Comparison of ENCODE assay signal across 21 cellular contexts in genomic region chr12:1552978-1553471, GRCh38. TPM values are rescaled to one million over a fixed set of nuclear protein-coding genes. Genes with fewer than 3 reads are reported as not detected.
A peak's percentile ranks its signal among the peaks of the same experiment; 100 is the strongest.
DNase-seq lines count a peak whose midpoint lies in the region; ATAC-seq and TF ChIP-seq lines count a peak whose summit lies in the region.
"Had no signal": no experiment of that assay in that cellular context is flagged by ENCODE, and none has a peak within 500 bp of the region (broad histone marks: within the 10 kb centered on the region; RNA-seq: fewer than 3 reads in every experiment).

No MANE protein-coding gene starts in this region.

- peak; percentile 98 for DNase-seq in GM04504 (ENCODE audit: low read depth)
- DNase-seq in fibroblast of mammary gland (ENCODE audit: low read depth), result peak; percentile 60
- no peak for DNase-seq in uterus
- DNase-seq in hippocampal formation (lab: John Stamatoyannopoulos, UW), result no peak
- DNase-seq in GM13976 (ENCODE audit: low spot score), result no peak
- DNase-seq: activated CD4-positive, CD25-positive, alpha-beta regulatory T cell treated with anti-CD3 and anti-CD28 coated beads, Interleukin-2, amount 50 U/mL, for 72 hours; activated CD8-positive, alpha-beta memory T cell treated with anti-CD3 and anti-CD28 coated beads, Interleukin-2, amount 10 ng/mL, durations not matched to agents 7 days and 5 days; amygdala; cerebellar nuclear complex; GF-D8; NCI-H2029 treated with DMSO at 0.1 percent for 48 hours; NCI-H510A treated with DMSO at 0.1 percent for 48 hours; OCI-M1; pancreas; stimulated activated CD4-positive, alpha-beta T cell treated with anti-CD3 and anti-CD28 coated beads, Interleukin-4, amount 100 ng/mL, for 24 hours; substantia nigra had no signal

- H3K4me1 ChIP-seq in OCI-LY1 (ENCODE audit: insufficient read depth, low read length, severe bottlenecking), result peaks cover 43% of the 10 kb centered on the region
- H3K4me1 ChIP-seq in uterus, result no peaks in the 10 kb centered on the region
- H3K4me1 ChIP-seq: pancreas, SJSA1 had no signal

- no peaks in the 10 kb centered on the region for H3K9me2 ChIP-seq in OCI-LY1 (ENCODE audit: low read depth, low read length)

- in situ Hi-C loops in GM13976 (cut with MboI; ENCODE audit: low sequenced_read_pairs, unreplicated experiment), result no loop called here

- H3K9me3 ChIP-seq in OCI-LY1 (ENCODE audit: low read length) (peaks cover 4% of the 10 kb centered on the region; the same call in 1 of the 2 replicates), uterus (no peaks in the 10 kb centered on the region)
- H3K9me3 ChIP-seq: pancreas had no signal

- H3F3A ChIP-seq in OCI-LY1 (ENCODE audit: insufficient read depth, low read length), result no peaks in the 10 kb centered on the region

- H3K27ac ChIP-seq in OCI-LY1 (ENCODE audit: low read depth, low read length, poor library complexity, severe bottlenecking), result peak overlapping the region; percentile 84
- peak overlapping the region; percentile 41 to 46 for H3K27ac ChIP-seq in uterus
- H3K27ac ChIP-seq: C4-2B, pancreas, SJSA1 had no signal

- no peak for ATAC-seq in GM18873 (IDR thresholded peaks at IDR 0.05; ENCODE audit: low FRiP score, unreplicated experiment)
- ATAC-seq: activated CD8-positive, alpha-beta memory T cell treated with anti-CD3 and anti-CD28 coated beads, Interleukin-2, amount 10 ng/mL, durations not matched to agents 7 days and 5 days had no signal

- peak overlapping the region; percentile 36 for H2AFZ ChIP-seq in OCI-LY1 (ENCODE audit: low read length)

- H3K36me3 ChIP-seq in OCI-LY1 (ENCODE audit: insufficient read depth, low read length), result no peaks in the 10 kb centered on the region; the same call in 1 of the 2 replicates
- no peaks in the 10 kb centered on the region for H3K36me3 ChIP-seq in uterus
- H3K36me3 ChIP-seq: pancreas, SJSA1 had no signal

- H3K27me3 ChIP-seq in OCI-LY1 (ENCODE audit: insufficient read depth, low read length) (no peaks in the 10 kb centered on the region), uterus (no peaks in the 10 kb centered on the region)
- H3K27me3 ChIP-seq: pancreas, SJSA1 had no signal

- H3K9ac ChIP-seq in OCI-LY1 (ENCODE audit: low read length), result peak overlapping the region; percentile 49

- intact Hi-C loops in uterus (cut with DNase I; ENCODE audit: low total_unique reads), result no loop called here

- peak overlapping the region; percentile 37; the same call in 1 of the 2 replicates for H3K4me2 ChIP-seq in OCI-LY1 (ENCODE audit: low read length)

- no peak for TF ChIP-seq POLR2A in uterus (IDR thresholded peaks at IDR 0.05)

- no peaks in the 10 kb centered on the region for H4K20me1 ChIP-seq in OCI-LY1 (ENCODE audit: insufficient read depth, low read length)

- H3K79me2 ChIP-seq in OCI-LY1 (ENCODE audit: insufficient read depth, low read length), result no peaks in the 10 kb centered on the region

- no peak for TF ChIP-seq CTCF in OCI-LY1 (IDR thresholded peaks at IDR 0.05; ENCODE audit: low read length)
- TF ChIP-seq CTCF in fibroblast of mammary gland (conservative IDR thresholded peaks at IDR 0.05; ENCODE audit: control insufficient read depth, insufficient read depth, low read depth, low read length), result no peak
- no peak for TF ChIP-seq CTCF in uterus (IDR thresholded peaks at IDR 0.05)
- no peak for TF ChIP-seq CTCF in GM13976 (IDR thresholded peaks at IDR 0.05; ENCODE audit: borderline replicate concordance, control extremely low read depth, extremely low read depth, insufficient read depth, missing control alignments)

- no peak overlapping the region for H3K4me3 ChIP-seq in OCI-LY1 (ENCODE audit: low read depth, low read length, poor library complexity, severe bottlenecking)
- no peak overlapping the region for H3K4me3 ChIP-seq in fibroblast of mammary gland (ENCODE audit: control insufficient read depth, low read depth, low read length)
- H3K4me3 ChIP-seq in uterus, result no peak overlapping the region
- H3K4me3 ChIP-seq: pancreas, SJSA1, skin epidermis had no signal

RNA-seq across cellular contexts. Expression of gene FBXL14, which starts 41.4 kb away (rescaled TPM):
- 10 to 100 TPM in 3 of 4 donors, 1 to 10 TPM in 1; 1.5 to 17.4 (median 13.5) TPM for total RNA-seq in uterus

Comparison
In these comparisons a context has a peak if more than half of its experiments do, and no peak if none do; other contexts are left out.
1. DNase-seq: peak in GM04504 (single experiment) and fibroblast of mammary gland (single experiment); none in uterus (0 of 2), hippocampal formation (0 of 2) and GM13976 (single experiment).